ENCODE assay signal across 25 cellular contexts in the genomic region with DNA sequence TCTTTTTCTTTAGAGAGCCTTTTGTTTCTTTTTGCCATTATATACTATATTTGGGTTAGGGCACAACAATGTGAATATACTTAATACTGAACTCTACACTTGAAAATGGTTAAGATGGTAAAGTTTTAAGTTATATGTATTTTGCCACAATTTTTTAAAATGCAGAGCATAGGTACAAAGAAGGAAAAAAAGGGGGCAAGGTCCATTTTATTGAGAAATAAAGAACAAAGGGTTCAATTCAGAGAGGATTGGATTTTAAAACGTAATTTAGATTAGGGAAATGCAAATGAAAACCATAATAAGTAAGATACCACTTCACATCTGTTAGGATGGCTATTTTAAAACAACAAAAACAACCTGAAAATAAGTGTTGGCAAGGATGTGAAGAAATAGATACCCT. TPM values are rescaled to one million over a fixed set of nuclear protein-coding genes. Genes with fewer than 3 reads are reported as not detected.
A peak's percentile ranks its signal among the peaks of the same experiment; 100 is the strongest.
DNase-seq lines count a peak whose midpoint lies in the region; ATAC-seq and TF ChIP-seq lines count a peak whose summit lies in the region.
"Had no signal": no experiment of that assay in that cellular context is flagged by ENCODE, and none has a peak within 500 bp of the region (broad histone marks: within the 10 kb centered on the region; RNA-seq: fewer than 3 reads in every experiment).

No MANE protein-coding gene starts in this region.

- H3K27me3 Mint-ChIP-seq in activated naive CD8-positive, alpha-beta T cell treated with anti-CD3 and anti-CD28 coated beads, Interleukin-2, amount 10 ng/mL, durations not matched to agents 7 days and 5 days, result no peaks in the 10 kb centered on the region
- no peaks in the 10 kb centered on the region for H3K27me3 Mint-ChIP-seq in activated naive CD8-positive, alpha-beta T cell treated with anti-CD3 and anti-CD28 coated beads for 36 hours
- no peaks in the 10 kb centered on the region for H3K27me3 Mint-ChIP-seq in T-helper 17 cell
- H3K27me3 Mint-ChIP-seq: stimulated activated naive CD8-positive, alpha-beta T cell treated with anti-CD3 and anti-CD28 coated beads, Interleukin-15, Interleukin-2, amounts not matched to agents 100 ng/mL and 50 ng/mL, for 24 hours had no signal

- no peaks in the 10 kb centered on the region for H3K27me3 ChIP-seq in lower lobe of right lung (ENCODE audit: low read depth)
- no peaks in the 10 kb centered on the region for H3K27me3 ChIP-seq in transverse colon
- H3K27me3 ChIP-seq: heart right ventricle, right atrium auricular region, uterus had no signal

- H3K9me3 ChIP-seq in T-helper 17 cell (ENCODE audit: control insufficient read depth, low read length, poor library complexity, severe bottlenecking) (no peaks in the 10 kb centered on the region), lower lobe of right lung (no peaks in the 10 kb centered on the region), transverse colon (no peaks in the 10 kb centered on the region)
- H3K9me3 ChIP-seq: heart right ventricle, right atrium auricular region, uterus had no signal

- TF ChIP-seq EP300 in transverse colon (IDR thresholded peaks at IDR 0.05; ENCODE audit: low read depth), result no peak

- no peak for ATAC-seq in activated naive CD8-positive, alpha-beta T cell treated with anti-CD3 and anti-CD28 coated beads, Interleukin-2, amount 10 ng/mL, durations not matched to agents 7 days and 5 days (ENCODE audit: low read depth)
- ATAC-seq in T-helper 17 cell (no peak), lower lobe of right lung (no peak), HG03280 (IDR thresholded peaks at IDR 0.05; ENCODE audit: unreplicated experiment) (no peak)
- ATAC-seq: heart right ventricle had no signal

- intact Hi-C loops in lower lobe of right lung (cut with DNase I) (no loop called here), transverse colon (cut with DNase I; ENCODE audit: low total_unique reads) (no loop called here)

- no peak overlapping the region for H3K4me3 Mint-ChIP-seq in activated naive CD8-positive, alpha-beta T cell treated with anti-CD3 and anti-CD28 coated beads, Interleukin-2, amount 10 ng/mL, durations not matched to agents 7 days and 5 days
- no peak overlapping the region for H3K4me3 Mint-ChIP-seq in activated naive CD8-positive, alpha-beta T cell treated with anti-CD3 and anti-CD28 coated beads for 36 hours
- H3K4me3 Mint-ChIP-seq in T-helper 17 cell, result peak overlapping the region; percentile 66

- no peak for DNase-seq in activated naive CD8-positive, alpha-beta T cell treated with anti-CD3 and anti-CD28 coated beads, Interleukin-2, amount 10 ng/mL, durations not matched to agents 7 days and 5 days
- no peak for DNase-seq in activated naive CD8-positive, alpha-beta T cell treated with anti-CD3 and anti-CD28 coated beads for 36 hours
- DNase-seq in T-helper 17 cell (no peak), lower lobe of right lung (no peak), transverse colon (no peak), NCI-H510A (lab: John Stamatoyannopoulos, UW) (no peak), iPS-NIHi11 (ENCODE audit: low spot score) (no peak)
- DNase-seq: activated gamma-delta T cell; AML-193; COR-L47; DMS53; HCEC 1CT; heart right ventricle; kidney glomerular epithelial cell; NCI-H1436; NCI-H226; NCI-H748 treated with DMSO at 0.1 percent for 48 hours; SHP77 treated with DMSO at 0.1 percent for 48 hours; stimulated activated CD4-positive, alpha-beta T cell treated with anti-CD3 and anti-CD28 coated beads, Interleukin-1b, Interleukin-23, amount 100 ng/mL, for 48 hours; uterus had no signal

- WGBS in transverse colon (ENCODE audit: low coverage in 1 of 2), 2 donors, result 31 to 40% methylated on average over 1 of the region's 1 CpG

- H3K9me3 Mint-ChIP-seq in activated naive CD8-positive, alpha-beta T cell treated with anti-CD3 and anti-CD28 coated beads, Interleukin-2, amount 10 ng/mL, durations not matched to agents 7 days and 5 days, result no peaks in the 10 kb centered on the region
- H3K9me3 Mint-ChIP-seq in activated naive CD8-positive, alpha-beta T cell treated with anti-CD3 and anti-CD28 coated beads for 36 hours, result peaks cover 2% of the 10 kb centered on the region
- H3K9me3 Mint-ChIP-seq: stimulated activated naive CD8-positive, alpha-beta T cell treated with anti-CD3 and anti-CD28 coated beads, Interleukin-15, Interleukin-2, amounts not matched to agents 100 ng/mL and 50 ng/mL, for 24 hours had no signal

- peak overlapping the region; percentile 90 for H3K27ac ChIP-seq in lower lobe of right lung
- H3K27ac ChIP-seq in transverse colon, result peak overlapping the region in 3 of 4 donors; percentile 15 to 87 (median 25)
- H3K27ac ChIP-seq: right atrium auricular region, uterus had no signal

- POLR2A ChIA-PET in activated naive CD8-positive, alpha-beta T cell treated with anti-CD3 and anti-CD28 coated beads, Interleukin-2, amount 10 ng/mL, durations not matched to agents 7 days and 5 days (lab: Charles Lee), result interaction anchor here (5.1 to 8.0 kb wide), 2 partner anchors 35 kb away, joined by 51 to 188 read pairs; no protein-coding TSS in a partner anchor

- no peak for TF ChIP-seq POLR2A in transverse colon (IDR thresholded peaks at IDR 0.05)

- in situ Hi-C loops in transverse colon (cut with MboI; ENCODE audit: low pct_ligation_motif_present in 1 of 4, low pct_unique_long_range_greater_than_20kb in 1 of 4, low sequenced_read_pairs in 3 of 4), result no loop called here

- H3K36me3 ChIP-seq in lower lobe of right lung (peaks cover 6% of the 10 kb centered on the region), transverse colon (no peaks in the 10 kb centered on the region)
- H3K36me3 ChIP-seq: uterus had no signal

- TF ChIP-seq CTCF in lower lobe of right lung (IDR thresholded peaks at IDR 0.05), result no peak
- no peak for TF ChIP-seq CTCF in transverse colon (IDR thresholded peaks at IDR 0.05)

- peaks cover 89% of the 10 kb centered on the region for H3K4me1 Mint-ChIP-seq in activated naive CD8-positive, alpha-beta T cell treated with anti-CD3 and anti-CD28 coated beads, Interleukin-2, amount 10 ng/mL, durations not matched to agents 7 days and 5 days
- H3K4me1 Mint-ChIP-seq in activated naive CD8-positive, alpha-beta T cell treated with anti-CD3 and anti-CD28 coated beads for 36 hours, result peaks cover 78% of the 10 kb centered on the region
- peaks cover 83% of the 10 kb centered on the region for H3K4me1 Mint-ChIP-seq in T-helper 17 cell

- peaks cover 32% of the 10 kb centered on the region for H3K36me3 Mint-ChIP-seq in activated naive CD8-positive, alpha-beta T cell treated with anti-CD3 and anti-CD28 coated beads, Interleukin-2, amount 10 ng/mL, durations not matched to agents 7 days and 5 days
- peaks cover 42% of the 10 kb centered on the region for H3K36me3 Mint-ChIP-seq in activated naive CD8-positive, alpha-beta T cell treated with anti-CD3 and anti-CD28 coated beads for 36 hours
- H3K36me3 Mint-ChIP-seq in T-helper 17 cell (ENCODE audit: low read depth), result peaks cover 3% of the 10 kb centered on the region

- H3K4me3 ChIP-seq in lower lobe of right lung (no peak overlapping the region), transverse colon (no peak overlapping the region)
- H3K4me3 ChIP-seq: heart right ventricle, lung, right atrium auricular region, smooth muscle cell, uterus had no signal

- peak overlapping the region; percentile 99 for H3K27ac Mint-ChIP-seq in activated naive CD8-positive, alpha-beta T cell treated with anti-CD3 and anti-CD28 coated beads, Interleukin-2, amount 10 ng/mL, durations not matched to agents 7 days and 5 days
- H3K27ac Mint-ChIP-seq in activated naive CD8-positive, alpha-beta T cell treated with anti-CD3 and anti-CD28 coated beads for 36 hours, result no peak overlapping the region
- H3K27ac Mint-ChIP-seq in T-helper 17 cell, result peak overlapping the region; percentile 100

- peaks cover 98% of the 10 kb centered on the region for H3K4me1 ChIP-seq in lower lobe of right lung
- peaks cover 73 to 98% (median 85%) of the 10 kb centered on the region in 4 donors for H3K4me1 ChIP-seq in transverse colon

RNA-seq across cellular contexts. Expression of a gene that starts 29.3 kb away (rescaled TPM):
- 100 to 1,000 TPM; 228 to 238 TPM for total RNA-seq in activated naive CD8-positive, alpha-beta T cell treated with anti-CD3 and anti-CD28 coated beads, Interleukin-2, amount 10 ng/mL, durations not matched to agents 7 days and 5 days
- 100 to 1,000 TPM; 228 to 232 TPM for total RNA-seq in activated naive CD8-positive, alpha-beta T cell treated with anti-CD3 and anti-CD28 coated beads for 36 hours
- total RNA-seq in T-helper 17 cell (100 to 1,000 TPM; 590 to 639 TPM), lower lobe of right lung (81.2 TPM), transverse colon (10 to 100 TPM; 40.8 to 86.9 (median 65.5) TPM)
